8 cellular contexts compared by ENCODE assay signal in genomic region chr3:49170744-49171118, GRCh38. TPM values are rescaled to one million over a fixed set of nuclear protein-coding genes. Genes with fewer than 3 reads are reported as not detected.
DNase-seq lines count a peak whose midpoint lies in the region; ATAC-seq and TF ChIP-seq lines count a peak whose summit lies in the region.

No MANE protein-coding gene starts in this region.

- H3K9ac ChIP-seq in HCT116 (ENCODE audit: low read length) (peak overlapping the region; percentile 70), iPS-15b (ENCODE audit: low read depth, low read length) (no peak overlapping the region), smooth muscle cell (ENCODE audit: low read depth) (peak overlapping the region; percentile 81)

- no peak for TF ChIP-seq POLR2A in HCT116 (IDR thresholded peaks at IDR 0.05; ENCODE audit: borderline replicate concordance, extremely low read depth, insufficient read depth, insufficient read length)

- H3K27me3 Mint-ChIP-seq in activated CD8-positive, alpha-beta T cell treated with anti-CD3 and anti-CD28 coated beads, Interleukin-2, amount 10 ng/mL, durations not matched to agents 7 days and 5 days (ENCODE audit: low read depth) = no peaks in the 10 kb centered on the region

- H3K36me3 ChIP-seq in HCT116 (ENCODE audit: control insufficient read depth in 1 of 2, insufficient read depth in 2 of 2, low read length in 2 of 2) (no peaks in the 10 kb centered on the region), iPS-15b (ENCODE audit: control insufficient read depth, insufficient read depth, low read length) (peaks cover 2% of the 10 kb centered on the region), smooth muscle cell (ENCODE audit: low read depth) (no peaks in the 10 kb centered on the region)

- H2AFZ ChIP-seq in HCT116 (ENCODE audit: low read depth, low read length, poor library complexity, severe bottlenecking) (no peak overlapping the region), smooth muscle cell (ENCODE audit: low read depth) (peak overlapping the region; percentile 97)

- RAD21 ChIA-PET in HCT116 (lab: Charles Lee; ENCODE audit: low non-redundant PET in 1 of 2, low total read pairs in 2 of 2, uncharacterized antibody in 2 of 2, unreplicated experiment in 2 of 2) = interaction anchor here (1.0 to 1.2 kb wide), 2 partner anchors 42 to 90 kb away, joined by 3 to 4 read pairs; no protein-coding TSS in a partner anchor

- intact Hi-C loops in HCT116 (cut with micrococcal nuclease) = loop anchor here (1.0 to 5.0 kb wide), 3 partner anchors 92 to 279 kb away; partner anchors contain the start of gene GPX1

- no peak for DNase-seq in HCT116 (ENCODE audit: low read depth, low spot score)
- no peak for DNase-seq in activated CD8-positive, alpha-beta T cell treated with anti-CD3 and anti-CD28 coated beads, Interleukin-2, amount 10 ng/mL, durations not matched to agents 7 days and 5 days
- DNase-seq in smooth muscle cell (lab: John Stamatoyannopoulos, UW; ENCODE audit: unreplicated experiment) = no peak
- DNase-seq in DMS153 (lab: John Stamatoyannopoulos, UW) = no peak
- DNase-seq in activated effector memory CD4-positive, alpha-beta T cell treated with Interleukin-2 at 50 U/mL for 16 hours = no peak
- DNase-seq in activated CD4-positive, alpha-beta T cell treated with anti-CD3 and anti-CD28 coated beads, Interleukin-2, amount 50 U/mL, for 48 hours = no peak
- DNase-seq in anterior cingulate cortex (lab: John Stamatoyannopoulos, UW) = no peak

- WGBS in smooth muscle cell (ENCODE audit: low lambda C conversion rate) = 40% methylated on average over 1 of the region's 1 CpG

- H3K4me1 ChIP-seq in HCT116 (ENCODE audit: control insufficient read depth in 1 of 2, insufficient read depth in 2 of 2, low read length in 2 of 2) (peaks cover 18 to 46% of the 10 kb centered on the region in 2 experiments), iPS-15b (ENCODE audit: control insufficient read depth, insufficient read depth, low read length) (peaks cover 11% of the 10 kb centered on the region), smooth muscle cell (ENCODE audit: low read depth) (peaks cover 32% of the 10 kb centered on the region)

- H3K27me3 ChIP-seq in HCT116 (ENCODE audit: insufficient read depth, low read length) = no peaks in the 10 kb centered on the region
- no peaks in the 10 kb centered on the region for H3K27me3 ChIP-seq in iPS-15b (ENCODE audit: control insufficient read depth, insufficient read depth, low read length)
- H3K27me3 ChIP-seq in smooth muscle cell (ENCODE audit: low read depth) = no peaks in the 10 kb centered on the region

- no peaks in the 10 kb centered on the region for H3K9me3 Mint-ChIP-seq in activated CD8-positive, alpha-beta T cell treated with anti-CD3 and anti-CD28 coated beads, Interleukin-2, amount 10 ng/mL, durations not matched to agents 7 days and 5 days (ENCODE audit: insufficient read depth)

- TF ChIP-seq CTCF in HCT116 (IDR thresholded peaks at IDR 0.05 in 2 of 3, conservative IDR thresholded peaks at IDR 0.05 in 1 of 3; ENCODE audit: borderline replicate concordance in 1 of 3, insufficient read depth in 1 of 3, low read depth in 2 of 3, low read length in 2 of 3) = no peak
- TF ChIP-seq CTCF in smooth muscle cell (IDR thresholded peaks at IDR 0.05; ENCODE audit: borderline replicate concordance, insufficient read depth, poor library complexity, severe bottlenecking) = no peak

- no peak for TF ChIP-seq RAD21 in HCT116 (IDR thresholded peaks at IDR 0.05; ENCODE audit: low read depth)

- H3K4me1 Mint-ChIP-seq in activated CD8-positive, alpha-beta T cell treated with anti-CD3 and anti-CD28 coated beads, Interleukin-2, amount 10 ng/mL, durations not matched to agents 7 days and 5 days (ENCODE audit: low read depth) = peaks cover 32% of the 10 kb centered on the region

- peak; percentile 30 for ATAC-seq in HCT116
- no peak for ATAC-seq in activated CD8-positive, alpha-beta T cell treated with anti-CD3 and anti-CD28 coated beads, Interleukin-2, amount 10 ng/mL, durations not matched to agents 7 days and 5 days

- CTCF ChIA-PET in HCT116 (lab: Charles Lee) = interaction anchor here (0.6 to 2.1 kb wide), 13 partner anchors 9 to 279 kb away, joined by 3 to 18 read pairs (median 5); partner anchors contain the start of genes QRICH1 and USP4
- CTCF ChIA-PET in activated CD8-positive, alpha-beta T cell treated with anti-CD3 and anti-CD28 coated beads, Interleukin-2, amount 10 ng/mL, durations not matched to agents 7 days and 5 days (lab: Charles Lee) = interaction anchor here (0.6 to 4.3 kb wide), 27 partner anchors 9 to 475 kb away, joined by 3 to 22 read pairs (median 4); partner anchors contain the start of genes QRICH1, USP19 and USP4

- H3K36me3 Mint-ChIP-seq in activated CD8-positive, alpha-beta T cell treated with anti-CD3 and anti-CD28 coated beads, Interleukin-2, amount 10 ng/mL, durations not matched to agents 7 days and 5 days (ENCODE audit: low read depth) = peaks cover 6% of the 10 kb centered on the region

- H3K4me3 ChIP-seq in HCT116 (replicated peaks in 1 of 2; ENCODE audit: low read depth in 1 of 2, low read length in 2 of 2) (peak overlapping the region; percentile 57 to 74), iPS-15b (ENCODE audit: low read depth, low read length) (peak overlapping the region; percentile 82), smooth muscle cell (peak overlapping the region; percentile 85)

- H3K79me2 ChIP-seq in HCT116 (ENCODE audit: insufficient read depth, low read length) (peaks cover 3% of the 10 kb centered on the region), smooth muscle cell (ENCODE audit: low read depth) (peaks cover 31% of the 10 kb centered on the region)

- peak overlapping the region; percentile 78 for H3K4me3 Mint-ChIP-seq in activated CD8-positive, alpha-beta T cell treated with anti-CD3 and anti-CD28 coated beads, Interleukin-2, amount 10 ng/mL, durations not matched to agents 7 days and 5 days

- H3F3A ChIP-seq in smooth muscle cell (ENCODE audit: low read depth) = no peaks in the 10 kb centered on the region

- no TSS peak for BruUV-seq in HCT116 (replicated peaks; lab: Mats Ljungman, UMichigan)

- POLR2A ChIA-PET in HCT116 (lab: Charles Lee) = interaction anchor here (0.9 to 1.3 kb wide), 4 partner anchors 11 to 164 kb away, joined by 3 to 5 read pairs (median 4); partner anchors contain the start of genes LAMB2, QRICH1 and WDR6
- POLR2A ChIA-PET in activated CD8-positive, alpha-beta T cell treated with anti-CD3 and anti-CD28 coated beads, Interleukin-2, amount 10 ng/mL, durations not matched to agents 7 days and 5 days (lab: Charles Lee) = interaction anchor here (1.0 to 2.0 kb wide), 2 partner anchors 77 to 169 kb away, joined by 3 to 9 read pairs; partner anchors contain the start of gene QRICH1

- H3K27ac ChIP-seq in HCT116 (ENCODE audit: low read depth, low read length) = peak overlapping the region; percentile 58
- peak overlapping the region; percentile 54 for H3K27ac ChIP-seq in smooth muscle cell (ENCODE audit: low read depth)

- H3K9me2 ChIP-seq in HCT116 (ENCODE audit: insufficient read depth) = no peaks in the 10 kb centered on the region

- H3K4me2 ChIP-seq in HCT116 (ENCODE audit: low read length) (peak overlapping the region; percentile 99), smooth muscle cell (peak overlapping the region; percentile 95)

- no peaks in the 10 kb centered on the region for H3K9me3 ChIP-seq in HCT116 (ENCODE audit: control insufficient read depth in 1 of 2, insufficient read depth in 1 of 2, low read depth in 1 of 2, low read length in 2 of 2)
- no peaks in the 10 kb centered on the region for H3K9me3 ChIP-seq in iPS-15b (ENCODE audit: control insufficient read depth, insufficient read depth, low read length)
- no peaks in the 10 kb centered on the region for H3K9me3 ChIP-seq in smooth muscle cell (replicated peaks; ENCODE audit: low read depth)

- peak overlapping the region; percentile 65 for H3K27ac Mint-ChIP-seq in activated CD8-positive, alpha-beta T cell treated with anti-CD3 and anti-CD28 coated beads, Interleukin-2, amount 10 ng/mL, durations not matched to agents 7 days and 5 days

- H4K20me1 ChIP-seq in HCT116 (ENCODE audit: insufficient read depth) = no peaks in the 10 kb centered on the region
- no peaks in the 10 kb centered on the region for H4K20me1 ChIP-seq in smooth muscle cell (ENCODE audit: low read depth)

TF ChIP-seq in HCT116, 20 proteins besides CTCF, POLR2A, EP300 and RAD21:
- TF ChIP-seq YY1 (IDR thresholded peaks at IDR 0.05; ENCODE audit: extremely low read depth, insufficient replicate concordance, low read depth, low read length) (no peak), CBX3 (IDR thresholded peaks at IDR 0.05; ENCODE audit: low read depth) (no peak), ATF3 (IDR thresholded peaks at IDR 0.05) (no peak), TCF7L2 (IDR thresholded peaks at IDR 0.05; ENCODE audit: borderline replicate concordance, extremely low read depth, insufficient read depth, insufficient read length) (no peak), JUND (IDR thresholded peaks at IDR 0.05) (no peak)
TF ChIP-seq in HCT116: peak in this region for 0.

RNA-seq across cellular contexts. Expression of gene KLHDC8B, which starts 0.7 kb away (rescaled TPM):
- 10.4 TPM for total RNA-seq in HCT116 (2021; ENCODE audit: unreplicated experiment)
- 10.8 and 11.6 TPM in 2 replicates for polyA plus RNA-seq in HCT116 (2012)
- total RNA-seq in activated CD8-positive, alpha-beta T cell treated with anti-CD3 and anti-CD28 coated beads, Interleukin-2, amount 10 ng/mL, durations not matched to agents 7 days and 5 days = 1 to 10 TPM in 1 of 2 experiments, under 1 TPM in 1; 0.81 to 1.2 TPM
- total RNA-seq in smooth muscle cell = 20.8 and 22.5 TPM in 2 replicates
- polyA plus RNA-seq in smooth muscle cell = 42.1 and 51.9 TPM in 2 replicates

RNA-seq across cellular contexts. Expression of gene CCDC71, which starts 4.6 kb away (rescaled TPM):
- total RNA-seq in HCT116 (2021; ENCODE audit: unreplicated experiment) = 32.8 TPM
- polyA plus RNA-seq in HCT116 (2012) = 19.7 and 24.3 TPM in 2 replicates
- 10 to 100 TPM; 21.8 to 22.7 TPM for total RNA-seq in activated CD8-positive, alpha-beta T cell treated with anti-CD3 and anti-CD28 coated beads, Interleukin-2, amount 10 ng/mL, durations not matched to agents 7 days and 5 days
- total RNA-seq in smooth muscle cell = 19.6 and 33.8 TPM in 2 replicates
- polyA plus RNA-seq in smooth muscle cell = 0.59 and 0.80 TPM in 2 replicates

RNA-seq across cellular contexts. Expression of gene LAMB2, which starts 37.9 kb away (rescaled TPM):
- total RNA-seq in HCT116 (2021; ENCODE audit: unreplicated experiment) (213 TPM), smooth muscle cell (354 and 503 TPM in 2 replicates)
- 277 and 293 TPM in 2 replicates for polyA plus RNA-seq in HCT116 (2012)
- total RNA-seq in activated CD8-positive, alpha-beta T cell treated with anti-CD3 and anti-CD28 coated beads, Interleukin-2, amount 10 ng/mL, durations not matched to agents 7 days and 5 days = under 1 TPM in 1 of 2 experiments, not detected in 1; 0.29 TPM
- polyA plus RNA-seq in smooth muscle cell = 456 and 471 TPM in 2 replicates

RNA-seq across cellular contexts. Expression of gene USP19, which starts 50.1 kb away (rescaled TPM):
- total RNA-seq in HCT116 (2021; ENCODE audit: unreplicated experiment) = 92.8 TPM
- polyA plus RNA-seq in HCT116 (2012) = 58.3 and 75.2 TPM in 2 replicates
- total RNA-seq in activated CD8-positive, alpha-beta T cell treated with anti-CD3 and anti-CD28 coated beads, Interleukin-2, amount 10 ng/mL, durations not matched to agents 7 days and 5 days = 10 to 100 TPM; 58.0 to 60.4 TPM
- 21.1 and 42.3 TPM in 2 replicates for total RNA-seq in smooth muscle cell
- polyA plus RNA-seq in smooth muscle cell = 20.6 and 22.1 TPM in 2 replicates

Comparison
In these comparisons a context has a peak if more than half of its experiments do, and no peak if none do; other contexts are left out.
1. RNA of gene LAMB2, which starts 37.9 kb away (total RNA-seq): 354 to 503 TPM in smooth muscle cell and 213 TPM in HCT116 (single experiment); 0.29 TPM in activated CD8-positive, alpha-beta T cell treated with anti-CD3 and anti-CD28 coated beads, Interleukin-2, amount 10 ng/mL, durations not matched to agents 7 days and 5 days; every median in the first group is over 100 times any median in the second.
2. Peak in every context shown above with its lines, with median percentiles within 50 percentile points of each other: H3K4me3 ChIP-seq.